35 cellular contexts compared by ENCODE assay signal in the genomic region with DNA sequence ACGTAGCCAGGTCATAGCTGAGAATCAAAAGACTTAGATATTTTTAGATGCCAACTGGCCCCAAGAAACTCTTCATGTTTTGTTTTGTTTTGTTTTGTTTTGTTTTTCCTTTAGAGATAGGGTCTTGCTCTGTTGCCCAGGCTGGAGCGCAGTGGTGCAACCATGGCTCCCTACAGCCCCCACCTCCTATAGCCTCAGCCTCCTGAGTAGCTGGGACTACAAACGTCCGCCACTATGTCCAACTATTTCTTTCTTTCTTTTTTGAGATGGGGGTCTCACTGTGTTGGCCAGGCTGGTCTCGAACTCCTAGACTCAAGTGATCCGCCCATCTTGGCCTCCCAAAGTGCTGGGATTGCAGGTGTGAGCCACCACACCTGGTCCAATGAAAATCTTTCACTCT.
"Had no signal": no experiment of that assay in that cellular context is flagged by ENCODE, and none has a peak within 500 bp of the region (broad histone marks: within the 10 kb centered on the region; RNA-seq: fewer than 3 reads in every experiment).

No MANE protein-coding gene starts in this region.

- H3K36me3 ChIP-seq: ascending aorta, cardiac muscle cell had no signal

- H3K4me2 ChIP-seq: PC-9 had no signal

- ATAC-seq: activated CD8-positive, alpha-beta T cell treated with anti-CD3 and anti-CD28 coated beads for 36 hours; activated T-cell treated with anti-CD3 and anti-CD28 coated beads, Interleukin-2, amount 50 U/mL, for 72 hours; activated T-helper 17 cell treated with anti-CD3 and anti-CD28 coated beads, Interleukin-2, amount 50 U/mL, for 72 hours; Right ventricle myocardium inferior; SK-N-SH treated with all-trans-retinoic acid at 6 μM for 48 hours; T-cell had no signal

- H3K27me3 ChIP-seq: ascending aorta, cardiac muscle cell had no signal

- H3K9me3 Mint-ChIP-seq: activated CD4-positive, alpha-beta T cell treated with anti-CD3 and anti-CD28 coated beads, Interleukin-2, amount 10 ng/mL, durations not matched to agents 24 days and 14 days; activated CD8-positive, alpha-beta T cell treated with anti-CD3 and anti-CD28 coated beads for 36 hours; activated naive CD8-positive, alpha-beta T cell treated with anti-CD3 and anti-CD28 coated beads, Interleukin-2, amount 10 ng/mL, durations not matched to agents 7 days and 5 days; activated T-cell treated with anti-CD3 and anti-CD28 coated beads, Interleukin-2, amount 50 U/mL, for 72 hours; activated T-helper 17 cell treated with anti-CD3 and anti-CD28 coated beads, Interleukin-2, amount 50 U/mL, for 72 hours; T-cell had no signal

- H3K4me3 ChIP-seq: ascending aorta, cardiac muscle cell, PC-9 had no signal

- H3K9me3 ChIP-seq: ascending aorta had no signal

- H3K4me3 Mint-ChIP-seq: activated CD4-positive, alpha-beta T cell treated with anti-CD3 and anti-CD28 coated beads, Interleukin-2, amount 10 ng/mL, durations not matched to agents 24 days and 14 days; activated CD8-positive, alpha-beta T cell treated with anti-CD3 and anti-CD28 coated beads for 36 hours; activated naive CD8-positive, alpha-beta T cell treated with anti-CD3 and anti-CD28 coated beads, Interleukin-2, amount 10 ng/mL, durations not matched to agents 7 days and 5 days; activated T-cell treated with anti-CD3 and anti-CD28 coated beads, Interleukin-2, amount 50 U/mL, for 72 hours; activated T-helper 17 cell treated with anti-CD3 and anti-CD28 coated beads, Interleukin-2, amount 50 U/mL, for 72 hours; T-cell had no signal

- FAIRE-seq: RCC 7860 had no signal

- H3K27ac Mint-ChIP-seq: activated CD4-positive, alpha-beta T cell treated with anti-CD3 and anti-CD28 coated beads, Interleukin-2, amount 10 ng/mL, durations not matched to agents 24 days and 14 days; activated CD8-positive, alpha-beta T cell treated with anti-CD3 and anti-CD28 coated beads for 36 hours; activated naive CD8-positive, alpha-beta T cell treated with anti-CD3 and anti-CD28 coated beads, Interleukin-2, amount 10 ng/mL, durations not matched to agents 7 days and 5 days; activated T-cell treated with anti-CD3 and anti-CD28 coated beads, Interleukin-2, amount 50 U/mL, for 72 hours; activated T-helper 17 cell treated with anti-CD3 and anti-CD28 coated beads, Interleukin-2, amount 50 U/mL, for 72 hours; T-cell had no signal

- DNase-seq: activated CD4-positive, alpha-beta T cell treated with anti-CD3 and anti-CD28 coated beads for 1 hour; activated CD4-positive, alpha-beta T cell treated with anti-CD3 and anti-CD28 coated beads, Interleukin-2, amount 10 ng/mL, durations not matched to agents 24 days and 14 days; activated CD4-positive, alpha-beta T cell treated with anti-CD3 and anti-CD28 coated beads, Interleukin-2, amount 50 U/mL, for 4 hours; activated CD4-positive, CD25-positive, alpha-beta regulatory T cell; activated CD8-positive, alpha-beta T cell treated with anti-CD3 and anti-CD28 coated beads for 36 hours; activated effector memory CD4-positive, alpha-beta T cell treated with anti-CD3 and anti-CD28 coated beads, Interleukin-2, amount 50 U/mL, for 16 hours; activated naive CD4-positive, alpha-beta T cell; activated naive CD4-positive, alpha-beta T cell treated with anti-CD3 and anti-CD28 coated beads, Interleukin-2, amount 50 U/mL, for 16 hours; activated naive CD8-positive, alpha-beta T cell treated with anti-CD3 and anti-CD28 coated beads, Interleukin-2, amount 10 ng/mL, durations not matched to agents 7 days and 5 days; activated T-cell treated with anti-CD3 and anti-CD28 coated beads, Interleukin-2, amount 50 U/mL, for 1 hour; activated T-cell treated with anti-CD3 and anti-CD28 coated beads, Interleukin-2, amount 50 U/mL, for 72 hours; amygdala; NCI-H1092 treated with DMSO at 0.1 percent for 48 hours; NCI-H1417; NCI-H146; NCI-H187; NCI-H2029 treated with DMSO at 0.1 percent for 48 hours; NCI-H2107; NCI-H2171; NCI-H510A; NCI-H526; NCI-H748 treated with DMSO at 0.1 percent for 48 hours; PC-9; SIG-M5; T-cell; T-helper 2 cell; T-helper 9 cell had no signal

- H3K27ac ChIP-seq: ascending aorta, cardiac muscle cell, PC-9, RWPE1, VCaP had no signal

- H3K27me3 Mint-ChIP-seq: activated CD4-positive, alpha-beta T cell treated with anti-CD3 and anti-CD28 coated beads, Interleukin-2, amount 10 ng/mL, durations not matched to agents 24 days and 14 days; activated CD8-positive, alpha-beta T cell treated with anti-CD3 and anti-CD28 coated beads for 36 hours; activated naive CD8-positive, alpha-beta T cell treated with anti-CD3 and anti-CD28 coated beads, Interleukin-2, amount 10 ng/mL, durations not matched to agents 7 days and 5 days; activated T-helper 17 cell treated with anti-CD3 and anti-CD28 coated beads, Interleukin-2, amount 50 U/mL, for 72 hours; T-cell had no signal

- H2AFZ ChIP-seq: PC-9 had no signal

- H3K4me1 Mint-ChIP-seq: activated naive CD8-positive, alpha-beta T cell treated with anti-CD3 and anti-CD28 coated beads, Interleukin-2, amount 10 ng/mL, durations not matched to agents 7 days and 5 days; T-cell had no signal

- H3K36me3 Mint-ChIP-seq: activated naive CD8-positive, alpha-beta T cell treated with anti-CD3 and anti-CD28 coated beads, Interleukin-2, amount 10 ng/mL, durations not matched to agents 7 days and 5 days had no signal
